24 cellular contexts compared by ENCODE assay signal in the genomic region with DNA sequence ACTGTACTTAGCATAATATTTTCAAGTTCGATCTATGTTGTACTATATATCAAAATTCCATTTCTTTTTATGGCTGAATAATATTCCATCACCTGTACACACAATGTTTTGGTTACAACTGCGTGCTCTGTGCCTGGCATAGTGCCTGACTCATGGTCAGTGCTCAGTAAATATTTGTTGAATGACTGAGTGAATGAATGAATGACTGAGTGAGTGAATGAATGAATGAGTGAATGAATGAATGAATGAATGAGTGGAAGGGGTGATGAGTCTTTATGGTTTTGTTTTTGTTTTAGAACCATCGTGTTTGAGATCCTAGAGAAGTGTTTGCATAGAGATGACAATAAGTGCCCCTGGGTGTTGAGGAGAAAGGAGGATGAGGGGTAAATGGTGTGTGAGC.
DNase-seq lines count a peak whose midpoint lies in the region; ATAC-seq, FAIRE-seq and TF ChIP-seq lines count a peak whose summit lies in the region.
"Had no signal": no experiment of that assay in that cellular context is flagged by ENCODE, and none has a peak within 500 bp of the region (broad histone marks: within the 10 kb centered on the region; RNA-seq: fewer than 3 reads in every experiment).

No MANE protein-coding gene starts in this region.

- H3K27ac Mint-ChIP-seq in activated T-cell treated with anti-CD3 and anti-CD28 coated beads, Interleukin-2, amount 50 U/mL, for 72 hours, result peak overlapping the region; percentile 16
- H3K27ac Mint-ChIP-seq in neural crest cell (ENCODE audit: unreplicated experiment), result peak overlapping the region; percentile 44
- H3K27ac Mint-ChIP-seq: B cell; CD4-positive, alpha-beta T cell; CD8-positive, alpha-beta T cell had no signal

- whole genome bisulfite sequencing in GM12878 (ENCODE audit: insufficient coverage, insufficient replicate concordance, low lambda C conversion rate, missing lambda C conversion rate), result 20% methylated on average over 3 of the region's 3 CpGs
- 95 to 97% methylated on average over 3 of the region's 3 CpGs for WGBS in testis, 2 donors

- no peak for TF ChIP-seq EP300 in GM12878 (IDR thresholded peaks at IDR 0.05; ENCODE audit: borderline replicate concordance in 1 of 2, control insufficient read depth in 1 of 2, low read depth in 2 of 2, low read length in 2 of 2)

- TF ChIP-seq RAD21 in GM12878 (IDR thresholded peaks at IDR 0.05; ENCODE audit: insufficient read depth, low read depth, low read length), result no peak

- SMC1A ChIA-PET in GM12878 (lab: Charles Lee; ENCODE audit: uncharacterized antibody, unreplicated experiment), result no interaction called here

- no peak for DNase-seq in activated T-cell treated with anti-CD3 and anti-CD28 coated beads, Interleukin-2, amount 50 U/mL, for 72 hours
- DNase-seq in activated T-cell treated with anti-CD3 and anti-CD28 coated beads for 4 hours (no peak), GM12878 (ENCODE audit: low read depth, low spot score) (no peak), neural crest cell (ENCODE audit: low read depth, low spot score) (no peak), mucosa of descending colon (no peak), testis (no peak), MG63 (no peak)
- DNase-seq: AML-193; Caco-2; Calu3; CD4-positive, alpha-beta T cell; CD8-positive, alpha-beta T cell; DMS79 treated with DMSO at 0.1 percent for 48 hours; GF-D8 had no signal

- H3K4me3 ChIP-seq in HEK293 (ENCODE audit: low read depth, low read length) (no peak overlapping the region), GM12878 (no peak overlapping the region), mucosa of descending colon (no peak overlapping the region), testis (no peak overlapping the region), MG63 (no peak overlapping the region)
- H3K4me3 ChIP-seq: A549; BLaER1 treated with 17β-estradiol and CSF1 and Interleukin-3, amounts not matched to agents 10 nM and 100 nM had no signal

- in situ Hi-C loops in GM12878 (cut with MboI), result no loop called here

- H3K9ac ChIP-seq in GM12878 (ENCODE audit: control insufficient read depth, insufficient read depth, low read length), result no peak overlapping the region
- H3K9ac ChIP-seq: BLaER1 treated with 17β-estradiol and CSF1 and Interleukin-3, amounts not matched to agents 10 nM and 100 nM had no signal

- no peaks in the 10 kb centered on the region for H3K9me3 ChIP-seq in HEK293 (ENCODE audit: control insufficient read depth, insufficient read depth, low read depth, low read length)
- H3K9me3 ChIP-seq in GM12878 (replicated peaks; ENCODE audit: control insufficient read depth, insufficient read depth, low read length), result no peaks in the 10 kb centered on the region
- H3K9me3 ChIP-seq in mucosa of descending colon, result no peaks in the 10 kb centered on the region
- no peaks in the 10 kb centered on the region for H3K9me3 ChIP-seq in testis
- no peaks in the 10 kb centered on the region for H3K9me3 ChIP-seq in MG63
- H3K9me3 ChIP-seq: A549; BLaER1 treated with 17β-estradiol and CSF1 and Interleukin-3, amounts not matched to agents 10 nM and 100 nM; Caco-2 had no signal

- POLR2A ChIA-PET in HEK293 (lab: Yijun Ruan, JAX) (no interaction called here), GM12878 (lab: Charles Lee) (no interaction called here)

- H4K20me1 ChIP-seq in GM12878 (ENCODE audit: control insufficient read depth, insufficient read depth), result no peaks in the 10 kb centered on the region; the same call in 1 of the 2 replicates
- H4K20me1 ChIP-seq: BLaER1 treated with 17β-estradiol and CSF1 and Interleukin-3, amounts not matched to agents 10 nM and 100 nM had no signal

- CTCF ChIA-PET in HEK293 (lab: Yijun Ruan, JAX), result interaction anchor here (1.1 kb wide), 1 partner anchor 186 kb away, joined by 4 read pairs; no protein-coding TSS in a partner anchor
- CTCF ChIA-PET in GM12878 (lab: Yijun Ruan, JAX), result no interaction called here

- RAD21 ChIA-PET in GM12878 (lab: Charles Lee; ENCODE audit: unreplicated experiment), result no interaction called here

- H3K79me2 ChIP-seq in GM12878 (ENCODE audit: control insufficient read depth, insufficient read depth, low read length), result no peaks in the 10 kb centered on the region

- H2AFZ ChIP-seq in GM12878 (ENCODE audit: control insufficient read depth, low read depth, low read length), result no peak overlapping the region

- TF ChIP-seq POLR2A in GM12878 (IDR thresholded peaks at IDR 0.05; ENCODE audit: low read depth, low read length) (no peak), testis (IDR thresholded peaks at IDR 0.05) (no peak)

- H3K4me1 Mint-ChIP-seq in activated T-cell treated with anti-CD3 and anti-CD28 coated beads, Interleukin-2, amount 50 U/mL, for 72 hours (ENCODE audit: low read depth), result no peaks in the 10 kb centered on the region
- H3K4me1 Mint-ChIP-seq in neural crest cell, result peaks cover 4% of the 10 kb centered on the region
- H3K4me1 Mint-ChIP-seq: B cell had no signal

- H3K4me1 ChIP-seq in HEK293 (ENCODE audit: control insufficient read depth, insufficient read depth, low read length) (no peaks in the 10 kb centered on the region), GM12878 (ENCODE audit: control insufficient read depth, insufficient read depth, low read length) (no peaks in the 10 kb centered on the region), mucosa of descending colon (ENCODE audit: low read depth) (no peaks in the 10 kb centered on the region), testis (no peaks in the 10 kb centered on the region)
- H3K4me1 ChIP-seq: A549, Caco-2 had no signal

- no peak overlapping the region for H3K4me3 Mint-ChIP-seq in activated T-cell treated with anti-CD3 and anti-CD28 coated beads, Interleukin-2, amount 50 U/mL, for 72 hours
- no peak overlapping the region for H3K4me3 Mint-ChIP-seq in neural crest cell
- H3K4me3 Mint-ChIP-seq: B cell; CD4-positive, alpha-beta T cell; CD8-positive, alpha-beta T cell had no signal

- H3K27me3 ChIP-seq in GM12878 (replicated peaks in 1 of 2; ENCODE audit: control insufficient read depth in 2 of 2, insufficient read depth in 2 of 2, low read length in 1 of 2), result no peaks in the 10 kb centered on the region
- no peaks in the 10 kb centered on the region for H3K27me3 ChIP-seq in testis
- 0 out of 2 replicates have a peak, but pooled peaks cover 9% of the 10 kb centered on the region for H3K27me3 ChIP-seq in MG63
- H3K27me3 ChIP-seq: BLaER1 treated with 17β-estradiol and CSF1 and Interleukin-3, amounts not matched to agents 10 nM and 100 nM had no signal

- no TSS peak for BruUV-seq in GM12878 (replicated peaks; lab: Mats Ljungman, UMichigan)

- no peak overlapping the region for H3K27ac ChIP-seq in HEK293 (ENCODE audit: extremely low read depth, low read depth, low read length)
- no peak overlapping the region for H3K27ac ChIP-seq in GM12878 (ENCODE audit: control insufficient read depth, insufficient read depth)
- no peak overlapping the region for H3K27ac ChIP-seq in testis
- H3K27ac ChIP-seq: 22Rv1; A549; BLaER1 treated with 17β-estradiol and CSF1 and Interleukin-3, amounts not matched to agents 10 nM and 100 nM; C4-2B had no signal

- ATAC-seq in activated T-cell treated with anti-CD3 and anti-CD28 coated beads, Interleukin-2, amount 50 U/mL, for 72 hours (replicated peaks in 1 of 2), result no peak
- ATAC-seq in GM12878, result no peak
- ATAC-seq in mucosa of descending colon, result no peak
- ATAC-seq: A549; CD8-positive, alpha-beta T cell had no signal

- peaks cover 7% of the 10 kb centered on the region for H3K27me3 Mint-ChIP-seq in activated T-cell treated with anti-CD3 and anti-CD28 coated beads, Interleukin-2, amount 50 U/mL, for 72 hours (ENCODE audit: low read depth)
- H3K27me3 Mint-ChIP-seq in neural crest cell (ENCODE audit: low read depth), result peaks cover 23% of the 10 kb centered on the region

- H3K36me3 ChIP-seq in HEK293 (ENCODE audit: control insufficient read depth in 2 of 2, insufficient read depth in 1 of 2, low read length in 2 of 2) (no peaks in the 10 kb centered on the region), GM12878 (ENCODE audit: control insufficient read depth in 2 of 2, insufficient read depth in 2 of 2, low read length in 1 of 2) (no peaks in the 10 kb centered on the region), mucosa of descending colon (ENCODE audit: low read depth) (no peaks in the 10 kb centered on the region), testis (ENCODE audit: low read depth, missing control alignments) (no peaks in the 10 kb centered on the region), MG63 (no peaks in the 10 kb centered on the region)
- H3K36me3 ChIP-seq: BLaER1 treated with 17β-estradiol and CSF1 and Interleukin-3, amounts not matched to agents 10 nM and 100 nM had no signal

- intact Hi-C loops in GM12878 (cut with micrococcal nuclease; ENCODE audit: unreplicated experiment), result loop anchor here (5.0 kb wide), 1 partner anchor 129 kb away; no protein-coding TSS in a partner anchor
- intact Hi-C loops in mucosa of descending colon (cut with DNase I, micrococcal nuclease), result no loop called here
- intact Hi-C loops in testis (cut with DNase I; ENCODE audit: low total_unique reads), result no loop called here

- no peak for FAIRE-seq in GM12878 (lab: Jason Lieb, UNC)
- FAIRE-seq: A549, D721Med, G401.6, GM12892, GM18507 had no signal

- H3K4me2 ChIP-seq in GM12878 (ENCODE audit: control insufficient read depth, insufficient read depth), result no peak overlapping the region
- H3K4me2 ChIP-seq: A549; BLaER1 treated with 17β-estradiol and CSF1 and Interleukin-3, amounts not matched to agents 10 nM and 100 nM had no signal

- TF ChIP-seq CTCF in HEK293 (tag by site-specific recombination; IDR thresholded peaks at IDR 0.05) (no peak), GM12878 (IDR thresholded peaks at IDR 0.05 in 2 of 3, conservative IDR thresholded peaks at IDR 0.05 in 1 of 3; ENCODE audit: control insufficient read depth in 2 of 3, extremely low read depth in 1 of 3, insufficient read depth in 1 of 3, low read depth in 3 of 3, low read length in 3 of 3) (no peak), neural crest cell (conservative IDR thresholded peaks at IDR 0.05) (no peak), mucosa of descending colon (IDR thresholded peaks at IDR 0.05) (no peak), testis (IDR thresholded peaks at IDR 0.05) (no peak)

- no peaks in the 10 kb centered on the region for H3K36me3 Mint-ChIP-seq in activated T-cell treated with anti-CD3 and anti-CD28 coated beads, Interleukin-2, amount 50 U/mL, for 72 hours (ENCODE audit: insufficient read depth in 2 of 2)
- H3K36me3 Mint-ChIP-seq in neural crest cell (ENCODE audit: low read depth), result no peaks in the 10 kb centered on the region
- H3K36me3 Mint-ChIP-seq: CD8-positive, alpha-beta T cell had no signal

- H3K9me3 Mint-ChIP-seq in activated T-cell treated with anti-CD3 and anti-CD28 coated beads, Interleukin-2, amount 50 U/mL, for 72 hours, result peaks cover 5% of the 10 kb centered on the region in 2 donors
- H3K9me3 Mint-ChIP-seq in neural crest cell, result peaks cover 6% of the 10 kb centered on the region
- H3K9me3 Mint-ChIP-seq: CD4-positive, alpha-beta T cell; CD8-positive, alpha-beta T cell had no signal

TF ChIP-seq in HEK293, 187 proteins besides CTCF, POLR2A, EP300 and RAD21:
- peak; percentile 77 for TF ChIP-seq ZNF24 (tag by site-specific recombination; IDR thresholded peaks at IDR 0.05)
- TF ChIP-seq GLIS1 (tag by site-specific recombination; IDR thresholded peaks at IDR 0.05), result no peak

TF ChIP-seq in GM12878, 131 proteins besides CTCF, POLR2A, EP300 and RAD21 (continues in another document):
- TF ChIP-seq WRNIP1 (IDR thresholded peaks at IDR 0.05; ENCODE audit: borderline replicate concordance, low read depth, low read length), result no peak
- no peak for TF ChIP-seq ZNF274 (IDR thresholded peaks at IDR 0.05; ENCODE audit: insufficient read depth, insufficient read length)
- peak; percentile 85 for TF ChIP-seq ZNF24 (IDR thresholded peaks at IDR 0.05)
